ENCODE assay signal across 1 cellular context in the genomic region with DNA sequence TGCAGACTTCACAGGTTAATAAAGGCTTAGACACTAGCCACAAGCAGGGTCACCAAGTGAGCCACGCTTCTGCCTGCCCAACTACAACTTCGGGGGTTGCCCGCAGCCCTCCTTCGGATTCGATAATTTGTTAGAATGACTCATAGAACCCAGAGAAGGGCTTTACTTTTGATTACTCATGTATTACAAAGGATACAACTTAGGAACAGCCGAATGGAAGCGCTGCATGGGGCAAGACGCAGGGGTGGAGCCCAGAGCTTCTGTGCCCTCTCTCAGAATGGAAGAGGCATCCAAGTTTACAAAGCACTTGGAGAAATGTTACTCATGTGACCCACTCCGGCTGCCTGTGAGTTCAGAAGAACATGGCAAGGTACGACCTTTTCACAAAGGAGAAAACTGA.
TF ChIP-seq lines count a peak whose summit lies in the region.

No MANE protein-coding gene starts in this region.

TF ChIP-seq in SK-N-SH treated with all-trans-retinoic acid at 6 μM for 48 hours, 23 proteins besides CTCF, POLR2A, EP300 and RAD21 (continued from another document):
- TF ChIP-seq SNAI2 (CRISPR knock-in tag; IDR thresholded peaks at IDR 0.05) (no peak), OSR1 (CRISPR knock-in tag; IDR thresholded peaks at IDR 0.05) (no peak), ISL1 (CRISPR knock-in tag; IDR thresholded peaks at IDR 0.05) (no peak), GLIS3 (CRISPR knock-in tag; IDR thresholded peaks at IDR 0.05) (no peak), TCF4 (CRISPR knock-in tag; IDR thresholded peaks at IDR 0.05; ENCODE audit: borderline replicate concordance) (no peak)
